ENCODE assay signal across 27 cellular contexts in the genomic region with DNA sequence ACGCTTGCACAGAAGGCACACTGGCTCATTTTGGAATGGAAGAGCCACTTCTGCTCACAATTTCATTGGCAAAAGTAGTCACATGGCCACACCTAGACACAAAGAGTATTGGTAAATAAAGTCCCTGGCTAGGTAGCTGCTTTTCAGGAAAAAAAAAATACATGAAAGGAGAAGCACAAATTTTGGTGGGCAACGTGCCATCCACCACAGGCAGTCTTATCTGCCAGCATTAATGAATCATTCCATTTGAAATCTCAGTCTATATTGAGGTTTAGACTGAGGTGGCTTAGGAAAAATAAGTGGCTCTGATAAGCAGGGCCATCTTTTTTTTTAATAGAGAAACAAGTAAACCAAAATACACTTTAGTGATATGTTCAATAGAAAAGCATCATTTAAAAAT. TPM values are rescaled to one million over a fixed set of nuclear protein-coding genes. Genes with fewer than 3 reads are reported as not detected.
"Had no signal": no experiment of that assay in that cellular context is flagged by ENCODE, and none has a peak within 500 bp of the region (broad histone marks: within the 10 kb centered on the region; RNA-seq: fewer than 3 reads in every experiment).

No MANE protein-coding gene starts in this region.

- H3K36me3 ChIP-seq: cardiac muscle cell, gastrocnemius medialis, left ventricle myocardium inferior, right atrium auricular region, uterus had no signal

- H3K4me3 ChIP-seq: body of pancreas, cardiac muscle cell, gastrocnemius medialis, left ventricle myocardium inferior, lung, right atrium auricular region, smooth muscle cell, uterus had no signal

- H3K9me3 ChIP-seq: body of pancreas, gastrocnemius medialis, left ventricle myocardium inferior, right atrium auricular region, uterus had no signal

- DNase-seq: activated B cell treated with CpG ODN at 0.5 μM for 24 hours; activated CD8-positive, alpha-beta memory T cell treated with anti-CD3 and anti-CD28 coated beads, Interleukin-2, amount 10 ng/mL, durations not matched to agents 7 days and 5 days; activated CD8-positive, alpha-beta T cell treated with anti-CD3 and anti-CD28 coated beads, Interleukin-2, amount 10 ng/mL, durations not matched to agents 7 days and 5 days; activated naive CD4-positive, alpha-beta T cell; activated T-cell treated with anti-CD3 and anti-CD28 coated beads, Interleukin-2, amount 50 U/mL, for 48 hours; anterior cingulate cortex; body of pancreas; cortex of kidney; effector memory CD8-positive, alpha-beta T cell; erythroblast; gastrocnemius medialis; glutamatergic neuron; left ventricle myocardium inferior; mesendoderm; stimulated activated CD4-positive, alpha-beta T cell treated with anti-CD3 and anti-CD28 coated beads, Interleukin-1b, Interleukin-23, amount 100 ng/mL, for 48 hours; stimulated activated CD4-positive, alpha-beta T cell treated with anti-CD3 and anti-CD28 coated beads, Interleukin-4, amount 100 ng/mL, for 4 hours; stimulated activated CD8-positive, alpha-beta memory T cell treated with anti-CD3 and anti-CD28 coated beads, Interleukin-4, amount 100 ng/mL, for 48 hours; stimulated activated naive CD8-positive, alpha-beta T cell treated with anti-CD3 and anti-CD28 coated beads, Interleukin-15, amount 100 ng/mL, for 72 hours; uterus had no signal

- ATAC-seq: activated CD8-positive, alpha-beta memory T cell treated with anti-CD3 and anti-CD28 coated beads, Interleukin-2, amount 10 ng/mL, durations not matched to agents 7 days and 5 days; activated CD8-positive, alpha-beta T cell treated with anti-CD3 and anti-CD28 coated beads, Interleukin-2, amount 10 ng/mL, durations not matched to agents 7 days and 5 days; body of pancreas; effector memory CD8-positive, alpha-beta T cell; gastrocnemius medialis; natural killer cell treated with Interleukin-12 subunit alpha and Interleukin-12 subunit beta and Interleukin-15 and Interleukin-18, amount 100 ng/mL, for 72 hours; stimulated activated memory B cell treated with anti-CD40 and anti-IgM and Interleukin-4, amounts not matched to agents 10 μg/mL and 1 μg/mL and 100 μg/mL, for 72 hours; stimulated activated naive CD8-positive, alpha-beta T cell treated with anti-CD3 and anti-CD28 coated beads, Interleukin-15, amount 100 ng/mL, for 72 hours had no signal

- H3K27me3 ChIP-seq: body of pancreas, cardiac muscle cell, gastrocnemius medialis, right atrium auricular region, uterus had no signal

RNA-seq across cellular contexts. Expression of a gene that starts 44.3 kb away (rescaled TPM):
- total RNA-seq: activated B cell treated with CpG ODN at 0.5 μM for 24 hours; activated CD8-positive, alpha-beta T cell treated with anti-CD3 and anti-CD28 coated beads, Interleukin-2, amount 10 ng/mL, durations not matched to agents 7 days and 5 days; chondrocyte; natural killer cell treated with Interleukin-12 subunit alpha and Interleukin-12 subunit beta and Interleukin-15 and Interleukin-18, amount 100 ng/mL, for 72 hours; pulmonary artery endothelial cell had no signal
